10 cellular contexts compared by ENCODE assay signal in the genomic region with DNA sequence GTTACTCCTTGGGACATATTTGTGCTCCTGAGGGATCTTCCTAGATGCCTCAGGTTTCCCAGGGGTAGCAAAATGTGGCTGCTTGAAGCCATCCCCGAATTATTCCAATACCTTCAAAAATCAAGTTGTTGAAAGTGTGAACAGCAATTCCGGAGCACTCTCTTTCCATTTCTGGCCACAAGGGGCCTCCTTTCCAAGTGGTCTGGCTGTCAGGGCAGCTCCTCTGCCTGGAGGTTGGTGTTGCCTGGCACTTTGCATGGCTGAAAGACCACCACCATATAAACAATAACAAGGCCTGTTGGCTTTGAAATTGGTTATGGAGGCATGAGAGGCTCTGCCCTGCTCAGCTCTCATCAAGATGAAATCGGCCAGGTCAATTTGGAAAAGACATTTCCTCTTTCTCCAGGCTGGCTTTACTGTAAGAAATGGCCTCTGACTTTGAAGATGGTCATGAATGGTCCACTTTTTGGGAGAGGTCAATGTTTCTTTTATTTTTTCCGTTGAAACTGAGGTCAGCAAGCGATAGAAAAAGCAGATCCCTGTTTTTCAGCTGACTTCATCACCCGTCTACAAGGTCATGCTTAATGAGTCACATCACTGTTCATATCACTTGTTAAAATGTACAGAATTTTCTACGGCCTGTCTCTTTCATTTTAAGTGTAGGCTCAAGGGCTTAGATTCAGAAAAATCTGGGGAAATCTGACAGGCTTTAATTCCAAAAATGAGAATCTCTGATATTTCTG.
DNase-seq lines count a peak whose midpoint lies in the region; ATAC-seq and TF ChIP-seq lines count a peak whose summit lies in the region.
"Had no signal": no experiment of that assay in that cellular context is flagged by ENCODE, and none has a peak within 500 bp of the region (broad histone marks: within the 10 kb centered on the region; RNA-seq: fewer than 3 reads in every experiment).

No MANE protein-coding gene starts in this region.

- ATAC-seq in HG02870 (IDR thresholded peaks at IDR 0.05; ENCODE audit: unreplicated experiment): no peak
- ATAC-seq: esophagus mucosa had no signal

- no peaks in the 10 kb centered on the region for H3K4me1 ChIP-seq in neural progenitor cell

- no peak overlapping the region for H2AFZ ChIP-seq in neural progenitor cell (replicated peaks)

- H3K27ac Mint-ChIP-seq in neural progenitor cell: no peak overlapping the region
- H3K27ac Mint-ChIP-seq in T-helper 2 cell treated with Interferon-gamma antibody and Interleukin-4, amounts not matched to agents 5 μg/mL and 100 μg/mL, for 36 hours: no peak overlapping the region

- POLR2A ChIA-PET in GM10248 (lab: Yijun Ruan, JAX): no interaction called here

- no peak overlapping the region for H3K9ac ChIP-seq in neural progenitor cell

- peaks cover 34% of the 10 kb centered on the region for H3K4me1 Mint-ChIP-seq in neural progenitor cell
- H3K4me1 Mint-ChIP-seq in T-helper 2 cell treated with Interferon-gamma antibody and Interleukin-4, amounts not matched to agents 5 μg/mL and 100 μg/mL, for 36 hours (ENCODE audit: low read depth): no peaks in the 10 kb centered on the region

- no peaks in the 10 kb centered on the region for H3K27me3 ChIP-seq in MG63
- H3K27me3 ChIP-seq in neural progenitor cell: no peaks in the 10 kb centered on the region

- peaks cover 3% of the 10 kb centered on the region for H3K36me3 Mint-ChIP-seq in neural progenitor cell
- no peaks in the 10 kb centered on the region for H3K36me3 Mint-ChIP-seq in T-helper 2 cell treated with Interferon-gamma antibody and Interleukin-4, amounts not matched to agents 5 μg/mL and 100 μg/mL, for 36 hours (ENCODE audit: low read depth)

- no peak overlapping the region for H3K4me3 ChIP-seq in MG63
- H3K4me3 ChIP-seq in cardiac fibroblast (replicated peaks in 1 of 2; ENCODE audit: low read depth in 2 of 2, low read length in 2 of 2): no peak overlapping the region
- no peak overlapping the region for H3K4me3 ChIP-seq in neural progenitor cell

- no peaks in the 10 kb centered on the region for H4K20me1 ChIP-seq in neural progenitor cell (ENCODE audit: low read depth)

- H3K27ac ChIP-seq in neural progenitor cell: no peak overlapping the region

- H3K9me3 ChIP-seq in MG63 (no peaks in the 10 kb centered on the region), neural progenitor cell (ENCODE audit: low read depth) (no peaks in the 10 kb centered on the region)

- H3K4me3 Mint-ChIP-seq in neural progenitor cell: no peak overlapping the region
- no peak overlapping the region for H3K4me3 Mint-ChIP-seq in T-helper 2 cell treated with Interferon-gamma antibody and Interleukin-4, amounts not matched to agents 5 μg/mL and 100 μg/mL, for 36 hours

- H3F3A ChIP-seq in neural progenitor cell (ENCODE audit: low read depth): no peaks in the 10 kb centered on the region

- TF ChIP-seq CTCF in GM10248 (IDR thresholded peaks at IDR 0.05; ENCODE audit: control extremely low read depth, extremely low read depth, low read depth, missing control alignments) (peak; percentile 14), cardiac fibroblast (IDR thresholded peaks at IDR 0.05; ENCODE audit: low read depth, low read length) (peak; percentile 68), neural progenitor cell (IDR thresholded peaks at IDR 0.05) (peak; percentile 60)

- H3K79me2 ChIP-seq in neural progenitor cell (ENCODE audit: low read depth): no peaks in the 10 kb centered on the region

- no peaks in the 10 kb centered on the region for H3K36me3 ChIP-seq in MG63
- H3K36me3 ChIP-seq in neural progenitor cell: no peaks in the 10 kb centered on the region

- peaks cover 13% of the 10 kb centered on the region for H3K9me3 Mint-ChIP-seq in neural progenitor cell
- H3K9me3 Mint-ChIP-seq in T-helper 2 cell treated with Interferon-gamma antibody and Interleukin-4, amounts not matched to agents 5 μg/mL and 100 μg/mL, for 36 hours: peaks cover 12% of the 10 kb centered on the region

- no peak overlapping the region for H3K4me2 ChIP-seq in neural progenitor cell

- CTCF ChIA-PET in GM10248 (lab: Yijun Ruan, JAX): interaction anchor here (0.9 to 1.5 kb wide), 2 partner anchors 11 to 26 kb away, joined by 3 to 4 read pairs; no protein-coding TSS in a partner anchor

- DNase-seq in GM10248 (ENCODE audit: extremely low spot score) (no peak), MG63 (peak; percentile 15), cardiac fibroblast (ENCODE audit: low read depth in 2 of 2) (peak; percentile 40 to 42), neural progenitor cell (ENCODE audit: low spot score) (peak; percentile 31), GM19240 (ENCODE audit: insufficient read length, low spot score) (no peak)
- no peak for DNase-seq in T-helper 2 cell treated with Interferon-gamma antibody and Interleukin-4, amounts not matched to agents 5 μg/mL and 100 μg/mL, for 36 hours (ENCODE audit: low spot score)
- DNase-seq in NK-92 treated with Interleukin-12 subunit alpha and Interleukin-12 subunit beta, amount 100 ng/mL, for 24 hours (lab: John Stamatoyannopoulos, UW): no peak
- DNase-seq: stimulated activated CD4-positive, alpha-beta T cell treated with anti-CD3 and anti-CD28 coated beads, Interleukin-2, amount 100 ng/mL, for 24 hours had no signal

- H3K27me3 Mint-ChIP-seq in neural progenitor cell (ENCODE audit: insufficient read depth, low read depth): peaks cover 9% of the 10 kb centered on the region
- H3K27me3 Mint-ChIP-seq in T-helper 2 cell treated with Interferon-gamma antibody and Interleukin-4, amounts not matched to agents 5 μg/mL and 100 μg/mL, for 36 hours (ENCODE audit: low read depth): no peaks in the 10 kb centered on the region

Comparison
In these comparisons a context has a peak if more than half of its experiments do, and no peak if none do; other contexts are left out.
1. DNase-seq: peak in MG63 (single experiment), cardiac fibroblast (2 of 2) and neural progenitor cell (single experiment); none in GM10248 (single experiment), GM19240 (single experiment), T-helper 2 cell treated with Interferon-gamma antibody and Interleukin-4, amounts not matched to agents 5 μg/mL and 100 μg/mL, for 36 hours (single experiment) and NK-92 treated with Interleukin-12 subunit alpha and Interleukin-12 subunit beta, amount 100 ng/mL, for 24 hours (single experiment).
2. CTCF ChIP-seq: peak in every context shown above with its lines; median percentile 68 in cardiac fibroblast; 60 in neural progenitor cell; 14 in GM10248.